Comparison of ENCODE assay signal across 28 cellular contexts in genomic region chr11:131855320-131855719, GRCh38.
"Had no signal": no experiment of that assay in that cellular context is flagged by ENCODE, and none has a peak within 500 bp of the region (broad histone marks: within the 10 kb centered on the region; RNA-seq: fewer than 3 reads in every experiment).

No MANE protein-coding gene starts in this region.

- H3K4me3 Mint-ChIP-seq: activated CD4-positive, alpha-beta T cell treated with anti-CD3 and anti-CD28 coated beads for 36 hours; activated CD4-positive, alpha-beta T cell treated with anti-CD3 and anti-CD28 coated beads, Interleukin-2, amount 10 ng/mL, durations not matched to agents 7 days and 5 days; activated naive CD4-positive, alpha-beta T cell treated with anti-CD3 and anti-CD28 coated beads for 36 hours; activated T-cell treated with anti-CD3 and anti-CD28 coated beads, Interleukin-2, amount 50 U/mL, for 4 hours; activated T-helper 1 cell treated with anti-CD3 and anti-CD28 coated beads, Interleukin-12 subunit alpha, Interleukin-12 subunit beta, Interleukin-2, Interleukin-4 antibody, amounts not matched to agents 30 ng/mL and 10 ng/mL and 1 ng/mL, durations not matched to agents 14 hours and 24 hours and 36 hours; T-helper 1 cell treated with Interleukin-12 subunit alpha and Interleukin-12 subunit beta and Interleukin-4 antibody, amounts not matched to agents 30 μg/mL and 1 μg/mL, for 36 hours; T-helper 2 cell treated with Interferon-gamma antibody and Interleukin-4, amounts not matched to agents 5 μg/mL and 100 μg/mL, for 36 hours; WTC11 had no signal

- H3K4me1 Mint-ChIP-seq: activated CD4-positive, alpha-beta T cell treated with anti-CD3 and anti-CD28 coated beads for 36 hours; activated CD4-positive, alpha-beta T cell treated with anti-CD3 and anti-CD28 coated beads, Interleukin-2, amount 10 ng/mL, durations not matched to agents 7 days and 5 days had no signal

- H3K36me3 Mint-ChIP-seq: activated naive CD4-positive, alpha-beta T cell treated with anti-CD3 and anti-CD28 coated beads, Interleukin-2, amount 50 U/mL, for 72 hours; WTC11 had no signal

- DNase-seq: activated CD4-positive, alpha-beta T cell treated with anti-CD3 and anti-CD28 coated beads for 36 hours; activated CD4-positive, alpha-beta T cell treated with anti-CD3 and anti-CD28 coated beads, Interleukin-2, amount 10 ng/mL, durations not matched to agents 7 days and 5 days; activated CD4-positive, alpha-beta T cell treated with anti-CD3 and anti-CD28 coated beads, Interleukin-2, amount 50 U/mL, for 48 hours; activated CD8-positive, alpha-beta memory T cell treated with anti-CD3 and anti-CD28 coated beads, Interleukin-2, amount 50 U/mL, for 4 hours; activated gamma-delta T cell treated with Interleukin-2 at 50 U/mL for 16 hours; activated naive CD4-positive, alpha-beta T cell treated with anti-CD3 and anti-CD28 coated beads for 36 hours; activated T-cell treated with anti-CD3 and anti-CD28 coated beads for 4 hours; activated T-cell treated with anti-CD3 and anti-CD28 coated beads, Interleukin-2, amount 50 U/mL, for 4 hours; adrenal gland; brain microvascular endothelial cell; MM.1S; MV-4-11; NCI-H1092; NCI-H146; NCI-H187 treated with DMSO at 0.1 percent for 48 hours; NCI-H2081 treated with DMSO at 0.1 percent for 48 hours; NCI-H345; NCI-H524 treated with DMSO at 0.1 percent for 48 hours; SHP77; SJCRH30; SK-N-SH had no signal

- H3K27ac Mint-ChIP-seq: activated CD4-positive, alpha-beta T cell treated with anti-CD3 and anti-CD28 coated beads for 36 hours; activated CD4-positive, alpha-beta T cell treated with anti-CD3 and anti-CD28 coated beads, Interleukin-2, amount 10 ng/mL, durations not matched to agents 7 days and 5 days; activated naive CD4-positive, alpha-beta T cell treated with anti-CD3 and anti-CD28 coated beads for 36 hours; activated naive CD4-positive, alpha-beta T cell treated with anti-CD3 and anti-CD28 coated beads, Interleukin-2, amount 50 U/mL, for 72 hours; activated T-helper 1 cell treated with anti-CD3 and anti-CD28 coated beads, Interleukin-12 subunit alpha, Interleukin-12 subunit beta, Interleukin-2, Interleukin-4 antibody, amounts not matched to agents 30 ng/mL and 10 ng/mL and 1 ng/mL, durations not matched to agents 14 hours and 24 hours and 36 hours; T-helper 1 cell treated with Interleukin-12 subunit alpha and Interleukin-12 subunit beta and Interleukin-4 antibody, amounts not matched to agents 30 μg/mL and 1 μg/mL, for 36 hours; T-helper 2 cell treated with Interferon-gamma antibody and Interleukin-4, amounts not matched to agents 5 μg/mL and 100 μg/mL, for 36 hours; WTC11 had no signal

- H3K4me3 ChIP-seq: adrenal gland, SJCRH30 had no signal

- H3K27me3 Mint-ChIP-seq: activated CD4-positive, alpha-beta T cell treated with anti-CD3 and anti-CD28 coated beads for 36 hours; activated CD4-positive, alpha-beta T cell treated with anti-CD3 and anti-CD28 coated beads, Interleukin-2, amount 10 ng/mL, durations not matched to agents 7 days and 5 days had no signal

- ATAC-seq: activated CD4-positive, alpha-beta T cell treated with anti-CD3 and anti-CD28 coated beads for 36 hours; activated CD4-positive, CD25-positive, alpha-beta regulatory T cell treated with anti-CD3 and anti-CD28 coated beads, Interleukin-2, amount 50 U/mL, for 24 hours; activated naive CD4-positive, alpha-beta T cell treated with anti-CD3 and anti-CD28 coated beads, Interleukin-2, amount 50 U/mL, for 72 hours; activated T-cell treated with anti-CD3 and anti-CD28 coated beads, Interleukin-2, amount 50 U/mL, for 4 hours; Panc1; WTC11 had no signal

- H3K9me3 Mint-ChIP-seq: activated CD4-positive, alpha-beta T cell treated with anti-CD3 and anti-CD28 coated beads, Interleukin-2, amount 10 ng/mL, durations not matched to agents 7 days and 5 days; activated naive CD4-positive, alpha-beta T cell treated with anti-CD3 and anti-CD28 coated beads for 36 hours; activated T-cell treated with anti-CD3 and anti-CD28 coated beads, Interleukin-2, amount 50 U/mL, for 4 hours; T-helper 1 cell treated with Interleukin-12 subunit alpha and Interleukin-12 subunit beta and Interleukin-4 antibody, amounts not matched to agents 30 μg/mL and 1 μg/mL, for 36 hours; T-helper 2 cell treated with Interferon-gamma antibody and Interleukin-4, amounts not matched to agents 5 μg/mL and 100 μg/mL, for 36 hours had no signal
